In genomic region chr9:36411410-36411809, GRCh38 we compare ENCODE assay signal across 1 cellular context.
A peak's percentile ranks its signal among the peaks of the same experiment; 100 is the strongest.
TF ChIP-seq lines count a peak whose summit lies in the region.

No MANE protein-coding gene starts in this region.

TF ChIP-seq in HepG2, 621 proteins besides CTCF, POLR2A, EP300 and RAD21:
- TF ChIP-seq ZNF770 (CRISPR knock-in tag; IDR thresholded peaks at IDR 0.05) (peak; percentile 63), CEBPG (CRISPR knock-in tag; IDR thresholded peaks at IDR 0.05) (peak; percentile 68), CEBPB (IDR thresholded peaks at IDR 0.05; ENCODE audit: borderline replicate concordance, low read depth, low read length) (peak; percentile 90)
TF ChIP-seq in HepG2: peak in this region for 3; not testable (repeated sequence) for 618.
